10 cellular contexts compared by ENCODE assay signal in the genomic region with DNA sequence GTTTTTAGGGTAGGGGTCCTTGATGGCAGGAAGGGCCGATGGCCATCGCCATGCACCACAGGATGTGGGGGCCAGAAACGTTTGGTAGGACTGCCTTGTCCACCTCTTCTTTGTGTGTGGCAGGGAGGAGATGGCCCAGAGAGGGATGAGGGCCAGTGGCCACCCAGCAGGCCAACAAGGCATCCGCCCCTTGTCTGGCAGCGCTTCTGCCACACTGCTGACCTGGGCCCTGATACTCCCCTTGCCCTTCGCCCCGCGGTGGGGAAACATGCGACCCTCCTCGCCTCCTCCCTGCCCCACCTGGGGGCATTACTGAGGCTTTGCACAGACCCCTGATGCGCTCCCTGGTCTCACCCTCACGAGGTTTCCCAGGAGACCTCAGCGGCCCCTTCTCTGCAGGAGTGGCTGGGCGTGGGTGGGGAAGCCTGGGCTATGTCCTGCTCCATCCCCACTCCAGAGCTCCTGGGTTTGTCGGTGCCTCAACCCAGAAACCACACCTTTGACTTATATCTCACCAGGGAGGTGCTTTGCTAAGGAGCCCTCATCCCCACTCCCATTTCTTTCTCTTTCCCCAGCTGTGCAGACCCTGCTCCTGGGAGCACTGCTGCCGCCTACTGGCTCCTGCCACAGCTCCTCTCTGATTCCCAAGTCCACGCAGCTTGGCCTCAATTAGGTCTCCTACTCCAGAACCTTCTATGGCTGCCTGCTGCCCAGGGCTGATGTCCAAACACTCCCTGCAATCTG. TPM values are rescaled to one million over a fixed set of nuclear protein-coding genes. Genes with fewer than 3 reads are reported as not detected.
DNase-seq lines count a peak whose midpoint lies in the region; ATAC-seq, FAIRE-seq and TF ChIP-seq lines count a peak whose summit lies in the region.
"Had no signal": no experiment of that assay in that cellular context is flagged by ENCODE, and none has a peak within 500 bp of the region (broad histone marks: within the 10 kb centered on the region; RNA-seq: fewer than 3 reads in every experiment).

No MANE protein-coding gene starts in this region.

- no peak overlapping the region for H3K27ac ChIP-seq in astrocyte (ENCODE audit: low read depth, low read length)
- no peak overlapping the region for H3K27ac ChIP-seq in left lung

- DNase-seq in CD14-positive monocyte (ENCODE audit: low spot score) = peak; percentile 25
- peak; percentile 44 to 73 for DNase-seq in HAP-1 (ENCODE audit: low spot score in 2 of 2)
- DNase-seq in astrocyte (ENCODE audit: low read depth) = no peak
- DNase-seq in left lung = peak; percentile 20 to 61
- DNase-seq in SIG-M5 (lab: John Stamatoyannopoulos, UW) = no peak
- no peak for DNase-seq in stimulated activated CD4-positive, alpha-beta T cell treated with anti-CD3 and anti-CD28 coated beads, Interleukin-12 subunit alpha, Interleukin-12 subunit beta, amount 100 ng/mL, for 4 hours
- DNase-seq in HT-29 (ENCODE audit: low spot score) = no peak
- DNase-seq: stimulated activated CD4-positive, alpha-beta T cell treated with anti-CD3 and anti-CD28 coated beads, Interleukin-4, amount 100 ng/mL, for 4 hours had no signal

- H4K20me1 ChIP-seq in astrocyte (ENCODE audit: insufficient read depth, low read length) = peaks cover 6% of the 10 kb centered on the region

- no peaks in the 10 kb centered on the region for H3K9me3 ChIP-seq in HAP-1
- no peaks in the 10 kb centered on the region for H3K9me3 ChIP-seq in astrocyte (ENCODE audit: insufficient read depth, low read depth, low read length)
- no peaks in the 10 kb centered on the region for H3K9me3 ChIP-seq in left lung

- no peak for TF ChIP-seq CTCF in CD14-positive monocyte (IDR thresholded peaks at IDR 0.05)
- peak; percentile 29 for TF ChIP-seq CTCF in astrocyte (IDR thresholded peaks at IDR 0.05; ENCODE audit: insufficient read depth, low read depth, low read length)
- no peak for TF ChIP-seq CTCF in left lung (IDR thresholded peaks at IDR 0.05)

- no peak overlapping the region for H2AFZ ChIP-seq in astrocyte (ENCODE audit: low read depth, low read length)

- H3K4me2 ChIP-seq in astrocyte (ENCODE audit: low read length) = peak overlapping the region; percentile 29

- H3K4me3 Mint-ChIP-seq in CD14-positive monocyte (no peak overlapping the region), astrocyte (ENCODE audit: unreplicated experiment) (no peak overlapping the region)
- H3K4me3 Mint-ChIP-seq: activated naive CD8-positive, alpha-beta T cell had no signal

- H3K27me3 Mint-ChIP-seq in CD14-positive monocyte (ENCODE audit: low read depth in 3 of 3) (peaks cover 0 to 3% (median 1%) of the 10 kb centered on the region in 3 donors), astrocyte (ENCODE audit: low read depth, unreplicated experiment) (peaks cover 4% of the 10 kb centered on the region)

- no peak for ATAC-seq in left lung
- no peak for ATAC-seq in GM21529 (IDR thresholded peaks at IDR 0.05; ENCODE audit: unreplicated experiment)

- H3K9ac ChIP-seq in astrocyte (ENCODE audit: low read length) = peak overlapping the region; percentile 7

- no peaks in the 10 kb centered on the region for H3K4me1 Mint-ChIP-seq in CD14-positive monocyte
- peaks cover 30% of the 10 kb centered on the region for H3K4me1 Mint-ChIP-seq in astrocyte (ENCODE audit: low read depth, unreplicated experiment)

- H3K27me3 ChIP-seq in HAP-1 (ENCODE audit: low read depth) (no peaks in the 10 kb centered on the region), astrocyte (ENCODE audit: insufficient read depth, low read length) (no peaks in the 10 kb centered on the region), left lung (no peaks in the 10 kb centered on the region)

- intact Hi-C loops in CD14-positive monocyte (cut with micrococcal nuclease) = no loop called here
- intact Hi-C loops in left lung (cut with DNase I) = no loop called here

- H3K4me3 ChIP-seq in HAP-1 (no peak overlapping the region), astrocyte (ENCODE audit: insufficient read depth, low read depth, low read length) (no peak overlapping the region), left lung (no peak overlapping the region)

- no peaks in the 10 kb centered on the region for H3K36me3 ChIP-seq in HAP-1 (replicated peaks)
- peaks cover 21% of the 10 kb centered on the region for H3K36me3 ChIP-seq in astrocyte (ENCODE audit: insufficient read depth, low read length)
- H3K36me3 ChIP-seq in left lung = no peaks in the 10 kb centered on the region

- in situ Hi-C loops in HAP-1 (cut with MboI; ENCODE audit: low sequenced_read_pairs) = loop anchor here (25.0 kb wide), 1 partner anchor 571 kb away; no protein-coding TSS in a partner anchor

- H3K9me3 Mint-ChIP-seq in CD14-positive monocyte (peaks cover 0 to 1% (median 0%) of the 10 kb centered on the region in 7 donors), astrocyte (ENCODE audit: unreplicated experiment) (no peaks in the 10 kb centered on the region)

- H3K4me1 ChIP-seq in HAP-1 = no peaks in the 10 kb centered on the region
- H3K4me1 ChIP-seq in astrocyte (ENCODE audit: insufficient read depth, low read length) = peaks cover 31% of the 10 kb centered on the region
- no peaks in the 10 kb centered on the region for H3K4me1 ChIP-seq in left lung

- H3K27ac Mint-ChIP-seq in CD14-positive monocyte (no peak overlapping the region), astrocyte (ENCODE audit: unreplicated experiment) (peak overlapping the region; percentile 26)
- H3K27ac Mint-ChIP-seq: activated naive CD8-positive, alpha-beta T cell had no signal

- H3K36me3 Mint-ChIP-seq in CD14-positive monocyte = no peaks in the 10 kb centered on the region
- peaks cover 51% of the 10 kb centered on the region for H3K36me3 Mint-ChIP-seq in astrocyte (ENCODE audit: low read depth, unreplicated experiment)
- H3K36me3 Mint-ChIP-seq: activated naive CD8-positive, alpha-beta T cell had no signal

- FAIRE-seq in astrocyte (lab: Jason Lieb, UNC) = no peak

- no peaks in the 10 kb centered on the region for H3K79me2 ChIP-seq in astrocyte (ENCODE audit: insufficient read depth, low read length)

RNA-seq across cellular contexts. Expression of a gene that starts 38.7 kb away (rescaled TPM):
- 10 to 100 TPM; 26.0 to 26.4 TPM for polyA plus RNA-seq in CD14-positive monocyte
- 38.6 and 49.5 TPM in 2 replicates for total RNA-seq in astrocyte
- 10 to 100 TPM; 44.1 to 44.4 TPM for total RNA-seq in left lung
- 22.0 and 23.6 TPM in 2 replicates for total RNA-seq in HT-29 (2014; rRNA removed; shearing (Covaris generic))

Comparison
In these comparisons a context has a peak if more than half of its experiments do, and no peak if none do; other contexts are left out.
1. DNase-seq: peak in CD14-positive monocyte (single experiment), HAP-1 (2 of 2) and left lung (2 of 2); none in astrocyte (single experiment), SIG-M5 (single experiment), stimulated activated CD4-positive, alpha-beta T cell treated with anti-CD3 and anti-CD28 coated beads, Interleukin-12 subunit alpha, Interleukin-12 subunit beta, amount 100 ng/mL, for 4 hours (single experiment) and HT-29 (single experiment).